In genomic region chr11:103961010-103961409, GRCh38 we compare ENCODE assay signal across 24 cellular contexts.
A peak's percentile ranks its signal among the peaks of the same experiment; 100 is the strongest.
DNase-seq lines count a peak whose midpoint lies in the region; ATAC-seq and TF ChIP-seq lines count a peak whose summit lies in the region.
"Had no signal": no experiment of that assay in that cellular context is flagged by ENCODE, and none has a peak within 500 bp of the region (broad histone marks: within the 10 kb centered on the region; RNA-seq: fewer than 3 reads in every experiment).

No MANE protein-coding gene starts in this region.

- POLR2A ChIA-PET in AG04450 (lab: Yijun Ruan, JAX) = no interaction called here

- no peaks in the 10 kb centered on the region for H3K9me3 ChIP-seq in AG04450 (ENCODE audit: control insufficient read depth, insufficient read depth, low read length)
- H3K9me3 ChIP-seq: Peyer's patch, SJSA1, testis had no signal

- DNase-seq in AG04450 (ENCODE audit: low read depth, low spot score) (peak; percentile 44), HPDE6-E6E7 (ENCODE audit: extremely low spot score) (peak; percentile 8), astrocyte of the spinal cord (ENCODE audit: low read depth, low spot score) (peak; percentile 46), fibroblast of the aortic adventitia (ENCODE audit: low read depth) (peak; percentile 38), NCI-H82 treated with DMSO at 0.1 percent for 48 hours (lab: John Stamatoyannopoulos, UW; ENCODE audit: unreplicated experiment) (no peak), NCI-H526 treated with DMSO at 0.1 percent for 48 hours (lab: John Stamatoyannopoulos, UW) (no peak)
- DNase-seq: activated CD4-positive, alpha-beta T cell treated with anti-CD3 and anti-CD28 coated beads for 36 hours; activated gamma-delta T cell; C1 segment of cervical spinal cord; Calu3; cortex of kidney; DND-41; naive B cell; NCI-H146; NCI-H510A treated with DMSO at 0.1 percent for 48 hours; Peyer's patch; small intestine; stimulated activated CD4-positive, alpha-beta T cell treated with anti-CD3 and anti-CD28 coated beads, Interleukin-2, amount 100 ng/mL, for 24 hours; testis had no signal

- in situ Hi-C loops in astrocyte of the spinal cord (cut with HindIII; ENCODE audit: low sequenced_read_pairs) = no loop called here

- TF ChIP-seq CTCF in AG04450 (IDR thresholded peaks at IDR 0.05; ENCODE audit: low read depth, low read length) = no peak
- TF ChIP-seq CTCF in astrocyte of the spinal cord (IDR thresholded peaks at IDR 0.05; ENCODE audit: low read depth, low read length) = no peak
- no peak for TF ChIP-seq CTCF in fibroblast of the aortic adventitia (IDR thresholded peaks at IDR 0.05; ENCODE audit: insufficient read depth, low read length)

- H3K4me3 ChIP-seq in AG04450 (ENCODE audit: low read depth, low read length) = no peak overlapping the region
- no peak overlapping the region for H3K4me3 ChIP-seq in astrocyte of the spinal cord (ENCODE audit: low read depth, low read length)
- H3K4me3 ChIP-seq in fibroblast of the aortic adventitia (ENCODE audit: low read depth, low read length) = no peak overlapping the region
- H3K4me3 ChIP-seq: K562, Peyer's patch, SJSA1, testis had no signal

- ATAC-seq in GM21390 (IDR thresholded peaks at IDR 0.05; ENCODE audit: unreplicated experiment) = no peak
- no peak for ATAC-seq in GM18907 (IDR thresholded peaks at IDR 0.05; ENCODE audit: unreplicated experiment)
- ATAC-seq: activated CD4-positive, alpha-beta T cell treated with anti-CD3 and anti-CD28 coated beads for 36 hours; K562; left lobe of liver had no signal

- CTCF ChIA-PET in AG04450 (lab: Charles Lee) = no interaction called here

- peak overlapping the region; percentile 73 for H3K27ac ChIP-seq in AG04450 (ENCODE audit: low read depth, low read length)
- H3K27ac ChIP-seq: Peyer's patch, SJSA1, testis had no signal

- no peaks in the 10 kb centered on the region for H3K27me3 ChIP-seq in AG04450 (ENCODE audit: control insufficient read depth, insufficient read depth, low read length)
- H3K27me3 ChIP-seq: Peyer's patch, SJSA1, testis had no signal

Comparison
In these comparisons a context has a peak if more than half of its experiments do, and no peak if none do; other contexts are left out.
1. DNase-seq: peak in AG04450 (single experiment), HPDE6-E6E7 (single experiment), astrocyte of the spinal cord (single experiment) and fibroblast of the aortic adventitia (single experiment); none in NCI-H82 treated with DMSO at 0.1 percent for 48 hours (single experiment) and NCI-H526 treated with DMSO at 0.1 percent for 48 hours (single experiment).